In the genomic region with DNA sequence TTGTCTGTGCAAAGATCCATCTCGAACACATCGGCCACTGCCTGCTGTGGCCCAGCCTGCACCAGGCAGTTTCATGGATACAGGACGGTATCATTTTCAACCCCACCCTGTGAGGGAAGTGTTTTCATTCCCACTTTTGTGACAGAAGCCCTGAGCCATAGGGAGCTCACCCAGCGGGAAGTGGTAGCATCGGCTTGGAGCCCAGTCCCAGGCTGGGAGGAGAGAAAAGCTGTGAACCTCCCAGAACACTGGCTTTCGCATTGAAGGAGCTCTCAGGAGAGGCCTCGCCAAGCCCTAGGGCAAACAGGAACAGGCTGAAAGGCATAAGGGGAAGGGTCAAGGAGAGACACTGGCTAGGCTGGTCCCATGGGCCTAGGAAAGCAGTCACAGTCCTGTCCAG, we compare ENCODE assay signal across 28 cellular contexts.
"Had no signal": no experiment of that assay in that cellular context is flagged by ENCODE, and none has a peak within 500 bp of the region (broad histone marks: within the 10 kb centered on the region; RNA-seq: fewer than 3 reads in every experiment).

No MANE protein-coding gene starts in this region.

- ATAC-seq: left lobe of liver; naive thymus-derived CD4-positive, alpha-beta T cell; psoas muscle; stimulated activated memory B cell treated with anti-CD40 and anti-IgM and Interleukin-4, amounts not matched to agents 10 μg/mL and 1 μg/mL and 100 μg/mL, for 72 hours; stimulated activated naive CD8-positive, alpha-beta T cell treated with anti-CD3 and anti-CD28 coated beads, Interleukin-15, Interleukin-2, amounts not matched to agents 100 U/mL and 50 U/mL, for 24 hours had no signal

- H3K4me3 ChIP-seq: coronary artery, esophagus squamous epithelium, ovary, psoas muscle, skin epidermis, spleen, testis, tibial artery had no signal

- H3K27ac Mint-ChIP-seq: immature natural killer cell; naive thymus-derived CD4-positive, alpha-beta T cell; nephron; stimulated activated memory B cell treated with anti-CD40 and anti-IgM and Interleukin-4, amounts not matched to agents 10 μg/mL and 1 μg/mL and 100 μg/mL, for 72 hours; type B pancreatic cell had no signal

- H3K36me3 ChIP-seq: esophagus squamous epithelium, ovary, spleen, tibial artery had no signal

- H3K4me1 ChIP-seq: esophagus squamous epithelium, psoas muscle, spleen, testis, tibial artery had no signal

- H3K4me1 Mint-ChIP-seq: immature natural killer cell; naive thymus-derived CD4-positive, alpha-beta T cell; nephron; stimulated activated memory B cell treated with anti-CD40 and anti-IgM and Interleukin-4, amounts not matched to agents 10 μg/mL and 1 μg/mL and 100 μg/mL, for 72 hours had no signal

- H3K9me3 Mint-ChIP-seq: immature natural killer cell, nephron, type B pancreatic cell had no signal

- DNase-seq: dermis blood vessel endothelial cell; effector memory CD4-positive, alpha-beta T cell; esophagus squamous epithelium; foreskin melanocyte; hypothalamus; immature natural killer cell; islet precursor cell; kidney glomerular epithelial cell; mesenchymal stem cell; midbrain; naive thymus-derived CD4-positive, alpha-beta T cell; occipital lobe; ovary; posterior cingulate gyrus; psoas muscle; right cardiac atrium; spleen; stimulated activated CD4-positive, alpha-beta T cell treated with anti-CD3 and anti-CD28 coated beads, Interleukin-4, amount 100 ng/mL, for 4 hours; stimulated activated naive CD8-positive, alpha-beta T cell treated with anti-CD3 and anti-CD28 coated beads, Interleukin-15, Interleukin-2, amounts not matched to agents 100 U/mL and 50 U/mL, for 24 hours; substantia nigra; testis had no signal

- H3K4me3 Mint-ChIP-seq: immature natural killer cell; naive thymus-derived CD4-positive, alpha-beta T cell; nephron; stimulated activated memory B cell treated with anti-CD40 and anti-IgM and Interleukin-4, amounts not matched to agents 10 μg/mL and 1 μg/mL and 100 μg/mL, for 72 hours; type B pancreatic cell had no signal

- H3K9me3 ChIP-seq: esophagus squamous epithelium, ovary, psoas muscle, spleen, testis, tibial artery had no signal

- H3K27me3 ChIP-seq: ovary, testis had no signal

- H3K27ac ChIP-seq: coronary artery, esophagus squamous epithelium, ovary, psoas muscle, skin epidermis, spleen, testis, tibial artery had no signal

- H3K36me3 Mint-ChIP-seq: immature natural killer cell; naive thymus-derived CD4-positive, alpha-beta T cell; stimulated activated memory B cell treated with anti-CD40 and anti-IgM and Interleukin-4, amounts not matched to agents 10 μg/mL and 1 μg/mL and 100 μg/mL, for 72 hours; type B pancreatic cell had no signal
